8 cellular contexts compared by ENCODE assay signal in the genomic region with DNA sequence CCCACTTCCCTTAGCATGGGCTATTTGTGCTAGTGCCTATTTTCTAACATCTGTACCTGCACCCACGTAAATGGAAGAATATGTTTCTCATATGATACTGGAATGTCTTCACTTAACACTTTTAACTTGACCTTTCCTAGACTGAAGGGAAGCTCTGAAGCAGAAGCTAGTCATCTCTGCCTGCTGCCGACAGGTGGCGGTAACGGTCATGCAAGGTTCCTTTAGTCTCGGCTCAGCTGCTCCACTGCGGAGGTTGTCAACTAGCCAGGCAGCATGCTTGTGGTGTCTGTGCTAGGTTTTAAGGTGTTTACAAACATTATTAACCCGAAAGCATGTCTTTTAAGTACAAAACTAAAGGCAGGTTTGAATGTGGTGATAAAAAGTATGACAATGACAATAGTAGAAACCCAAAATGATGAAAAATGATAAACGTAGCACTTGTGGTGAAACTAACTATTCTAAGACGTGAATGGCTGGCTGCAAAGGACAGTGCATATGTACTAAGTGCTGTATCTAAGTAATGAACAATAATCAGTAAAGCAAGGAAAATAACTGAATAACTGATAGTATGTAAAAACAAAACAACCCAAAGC.
DNase-seq lines count a peak whose midpoint lies in the region; ATAC-seq and TF ChIP-seq lines count a peak whose summit lies in the region.

No MANE protein-coding gene starts in this region.

- H3K4me1 ChIP-seq in HAP-1, result no peaks in the 10 kb centered on the region
- no peaks in the 10 kb centered on the region for H3K4me1 ChIP-seq in SJCRH30
- no peaks in the 10 kb centered on the region for H3K4me1 ChIP-seq in adipocyte (ENCODE audit: control insufficient read depth, insufficient read depth, low read length)
- H3K4me1 ChIP-seq in right cardiac atrium (ENCODE audit: control insufficient read depth, insufficient read depth, low read length), result no peaks in the 10 kb centered on the region

- H3K9me3 ChIP-seq in HAP-1 (no peaks in the 10 kb centered on the region), SJCRH30 (replicated peaks) (no peaks in the 10 kb centered on the region), adipocyte (ENCODE audit: control insufficient read depth, low read length) (no peaks in the 10 kb centered on the region), right cardiac atrium (ENCODE audit: control insufficient read depth, low read length) (no peaks in the 10 kb centered on the region)

- in situ Hi-C loops in HAP-1 (cut with MboI; ENCODE audit: low sequenced_read_pairs), result no loop called here

- H3K27me3 ChIP-seq in HAP-1 (ENCODE audit: low read depth) (no peaks in the 10 kb centered on the region), SJCRH30 (no peaks in the 10 kb centered on the region), adipocyte (replicated peaks; ENCODE audit: control insufficient read depth, insufficient read depth, low read length) (peaks cover 33% of the 10 kb centered on the region), right cardiac atrium (ENCODE audit: control insufficient read depth, insufficient read depth) (peaks cover 2% of the 10 kb centered on the region)

- CTCF ChIA-PET in GM10248 (lab: Yijun Ruan, JAX), result interaction anchor here (0.7 to 2.9 kb wide), 23 partner anchors 10 to 677 kb away, joined by 3 to 22 read pairs (median 3); no protein-coding TSS in a partner anchor

- H3K4me3 ChIP-seq in HAP-1 (no peak overlapping the region), SJCRH30 (no peak overlapping the region), adipocyte (ENCODE audit: low read length) (no peak overlapping the region), right cardiac atrium (ENCODE audit: low read length) (no peak overlapping the region)

- POLR2A ChIA-PET in GM10248 (lab: Yijun Ruan, JAX), result no interaction called here

- H3K27ac ChIP-seq in SJCRH30 (no peak overlapping the region), right cardiac atrium (ENCODE audit: low read length) (no peak overlapping the region)

- peak; percentile 94 for TF ChIP-seq CTCF in GM10248 (IDR thresholded peaks at IDR 0.05; ENCODE audit: control extremely low read depth, extremely low read depth, low read depth, missing control alignments)

- no peak overlapping the region for H3K9ac ChIP-seq in adipocyte (ENCODE audit: low read length)

- intact Hi-C loops in right cardiac atrium (cut with DNase I), result loop anchor here (5.0 to 10.0 kb wide), 3 partner anchors 298 to 303 kb away; no protein-coding TSS in a partner anchor
- intact Hi-C loops in sciatic nerve (cut with DNase I), result loop anchor here (10.0 kb wide), 1 partner anchor 301 kb away; no protein-coding TSS in a partner anchor

- peak; percentile 72 to 89 for ATAC-seq in right cardiac atrium
- ATAC-seq in sciatic nerve, result peak; percentile 67

- H3K36me3 ChIP-seq in HAP-1 (replicated peaks) (no peaks in the 10 kb centered on the region), SJCRH30 (no peaks in the 10 kb centered on the region), adipocyte (ENCODE audit: control insufficient read depth, insufficient read depth, low read length, severe bottlenecking) (no peaks in the 10 kb centered on the region)

- WGBS in right cardiac atrium, result 16% methylated on average over 9 of the region's 9 CpGs

- DNase-seq in GM10248 (ENCODE audit: extremely low spot score) (peak; percentile 64), HAP-1 (ENCODE audit: low spot score in 2 of 2) (peak; percentile 55 to 78), M059J (ENCODE audit: low read depth) (peak; percentile 47), SJCRH30 (peak; percentile 68 to 83), adipocyte (ENCODE audit: low read depth) (peak; percentile 65), right cardiac atrium (peak; percentile 82 to 86 (median 83)), sciatic nerve (ENCODE audit: low spot score) (peak; percentile 85), activated gamma-delta T cell (lab: John Stamatoyannopoulos, UW) (no peak)
